Comparison of ENCODE assay signal across 10 cellular contexts in genomic region chr10:119370046-119370770, GRCh38.
DNase-seq lines count a peak whose midpoint lies in the region; ATAC-seq and TF ChIP-seq lines count a peak whose summit lies in the region.
"Had no signal": no experiment of that assay in that cellular context is flagged by ENCODE, and none has a peak within 500 bp of the region (broad histone marks: within the 10 kb centered on the region; RNA-seq: fewer than 3 reads in every experiment).

No MANE protein-coding gene starts in this region.

- TF ChIP-seq CTCF in GM12875 (IDR thresholded peaks at IDR 0.05; ENCODE audit: borderline replicate concordance, insufficient read depth, low read depth, low read length) (no peak), activated B cell treated with CpG ODN at 0.5 μM for 24 hours (IDR thresholded peaks at IDR 0.05) (no peak), right atrium auricular region (IDR thresholded peaks at IDR 0.05) (no peak), spleen (IDR thresholded peaks at IDR 0.05 in 8 of 11, conservative IDR thresholded peaks at IDR 0.05 in 3 of 11) (no peak)

- peaks cover 76% of the 10 kb centered on the region for H3K4me1 Mint-ChIP-seq in activated B cell treated with CpG ODN at 0.5 μM for 24 hours
- H3K4me1 Mint-ChIP-seq in activated naive CD4-positive, alpha-beta T cell treated with anti-CD3 and anti-CD28 coated beads, Interleukin-2, amount 10 ng/mL, durations not matched to agents 7 days and 5 days, result peaks cover 27% of the 10 kb centered on the region

- WGBS in spleen, 5 donors, result 16 to 36% (median 19%) methylated on average over 17 of the region's 17 CpGs

- H3K27ac Mint-ChIP-seq in activated B cell treated with CpG ODN at 0.5 μM for 24 hours, result peak overlapping the region; percentile 98
- H3K27ac Mint-ChIP-seq in activated naive CD4-positive, alpha-beta T cell treated with anti-CD3 and anti-CD28 coated beads, Interleukin-2, amount 10 ng/mL, durations not matched to agents 7 days and 5 days, result no peak overlapping the region

- POLR2A ChIA-PET in activated B cell treated with CpG ODN at 0.5 μM for 24 hours (lab: Charles Lee), result interaction anchor here (1.0 to 4.9 kb wide), 3 partner anchors 64 to 165 kb away, joined by 3 to 35 read pairs (median 4); no protein-coding TSS in a partner anchor

- peaks cover 8% of the 10 kb centered on the region for H3K9me3 Mint-ChIP-seq in activated B cell treated with CpG ODN at 0.5 μM for 24 hours
- no peaks in the 10 kb centered on the region for H3K9me3 Mint-ChIP-seq in activated naive CD4-positive, alpha-beta T cell treated with anti-CD3 and anti-CD28 coated beads, Interleukin-2, amount 10 ng/mL, durations not matched to agents 7 days and 5 days

- H3K36me3 Mint-ChIP-seq in activated B cell treated with CpG ODN at 0.5 μM for 24 hours (ENCODE audit: low read depth), result peaks cover 11% of the 10 kb centered on the region
- peaks cover 2% of the 10 kb centered on the region for H3K36me3 Mint-ChIP-seq in activated naive CD4-positive, alpha-beta T cell treated with anti-CD3 and anti-CD28 coated beads, Interleukin-2, amount 10 ng/mL, durations not matched to agents 7 days and 5 days

- H3K4me1 ChIP-seq in right atrium auricular region (peaks cover 0 to 70% of the 10 kb centered on the region in 2 donors), spleen (peaks cover 39 to 100% (median 71%) of the 10 kb centered on the region in 6 donors)

- DNase-seq in activated B cell treated with CpG ODN at 0.5 μM for 24 hours (no peak), right atrium auricular region (ENCODE audit: low spot score) (peak; percentile 85), spleen (no peak), NCI-H187 (lab: John Stamatoyannopoulos, UW) (no peak), NOMO-1 treated with DMSO at 0.1 percent for 48 hours (lab: John Stamatoyannopoulos, UW; ENCODE audit: unreplicated experiment) (no peak)
- no peak for DNase-seq in activated naive CD4-positive, alpha-beta T cell treated with anti-CD3 and anti-CD28 coated beads, Interleukin-2, amount 10 ng/mL, durations not matched to agents 7 days and 5 days
- DNase-seq: activated gamma-delta T cell treated with Interleukin-2 at 50 U/mL for 16 hours, NCI-H1417 had no signal

- H3K27ac ChIP-seq in right atrium auricular region (peak overlapping the region; percentile 67 to 84), spleen (peak overlapping the region; percentile 58 to 84 (median 80))

- no peak for TF ChIP-seq POLR2A in spleen (IDR thresholded peaks at IDR 0.05)

- peak overlapping the region; percentile 87 for H3K4me3 Mint-ChIP-seq in activated B cell treated with CpG ODN at 0.5 μM for 24 hours
- H3K4me3 Mint-ChIP-seq in activated naive CD4-positive, alpha-beta T cell treated with anti-CD3 and anti-CD28 coated beads, Interleukin-2, amount 10 ng/mL, durations not matched to agents 7 days and 5 days, result no peak overlapping the region

- intact Hi-C loops in activated B cell treated with CpG ODN at 0.5 μM for 24 hours (cut with micrococcal nuclease) (loop anchor here (2.0 kb wide), 1 partner anchor 25 kb away; no protein-coding TSS in a partner anchor), spleen (cut with DNase I; ENCODE audit: low total_unique reads) (no loop called here)

- H3K36me3 ChIP-seq in right atrium auricular region (no peaks in the 10 kb centered on the region), spleen (peaks cover 0 to 11% (median 0%) of the 10 kb centered on the region in 6 donors)

- H3K27me3 ChIP-seq in right atrium auricular region (no peaks in the 10 kb centered on the region), spleen (replicated peaks in 1 of 7) (no peaks in the 10 kb centered on the region)

- H3K4me3 ChIP-seq in GM12875 (ENCODE audit: low read depth, low read length), result peak overlapping the region; percentile 44
- H3K4me3 ChIP-seq in right atrium auricular region, result peak overlapping the region in 1 of 2 donors; percentile 11
- peak overlapping the region in 1 of 8 donors; percentile 62 for H3K4me3 ChIP-seq in spleen

- no peaks in the 10 kb centered on the region for H3K9me3 ChIP-seq in right atrium auricular region
- H3K9me3 ChIP-seq in spleen, result no peaks in the 10 kb centered on the region

- ATAC-seq in activated B cell treated with CpG ODN at 0.5 μM for 24 hours (ENCODE audit: low read depth) (peak; percentile 25), HG03521 (IDR thresholded peaks at IDR 0.05; ENCODE audit: unreplicated experiment) (no peak)

- CTCF ChIA-PET in activated B cell treated with CpG ODN at 0.5 μM for 24 hours (lab: Charles Lee), result interaction anchor here (1.3 to 2.3 kb wide), 2 partner anchors 161 to 163 kb away, joined by 3 to 11 read pairs; partner anchors contain the start of gene GRK5
- CTCF ChIA-PET in activated naive CD4-positive, alpha-beta T cell treated with anti-CD3 and anti-CD28 coated beads, Interleukin-2, amount 10 ng/mL, durations not matched to agents 7 days and 5 days (lab: Charles Lee), result interaction anchor here (1.0 kb wide), 1 partner anchor 171 kb away, joined by 4 read pairs; no protein-coding TSS in a partner anchor

- H3K27me3 Mint-ChIP-seq in activated B cell treated with CpG ODN at 0.5 μM for 24 hours, result no peaks in the 10 kb centered on the region
- H3K27me3 Mint-ChIP-seq in activated naive CD4-positive, alpha-beta T cell treated with anti-CD3 and anti-CD28 coated beads, Interleukin-2, amount 10 ng/mL, durations not matched to agents 7 days and 5 days, result no peaks in the 10 kb centered on the region
